Comparison of ENCODE assay signal across 1 cellular context in the genomic region with DNA sequence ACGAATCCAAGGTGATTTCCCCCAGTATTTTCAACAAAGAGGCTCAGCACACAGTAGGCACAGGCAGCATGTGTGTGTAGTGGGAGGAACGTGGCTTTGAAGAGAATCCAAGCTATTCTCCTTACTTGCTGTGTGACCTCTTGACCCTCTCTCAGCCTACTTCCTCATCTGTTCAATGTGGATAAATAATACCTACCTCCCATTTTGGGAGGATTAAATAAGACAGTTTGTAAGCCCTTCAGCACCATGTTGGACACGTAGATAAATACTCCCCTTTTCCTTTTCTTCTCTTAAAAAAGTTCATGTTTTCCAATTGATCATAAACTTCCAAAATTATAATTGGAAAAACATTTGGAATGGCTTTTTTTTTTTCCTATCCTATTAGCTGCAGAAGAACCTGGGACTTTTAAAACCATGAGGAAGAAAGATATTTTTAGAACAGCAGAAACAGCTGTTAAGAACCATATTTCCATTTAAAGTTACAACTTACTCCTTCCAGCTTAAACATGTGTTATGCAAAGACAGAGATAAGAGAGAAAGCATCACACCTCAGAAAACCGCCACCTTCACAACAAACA.
TF ChIP-seq lines count a peak whose summit lies in the region.

No MANE protein-coding gene starts in this region.

TF ChIP-seq in SK-N-SH treated with all-trans-retinoic acid at 6 μM for 48 hours, 23 proteins besides CTCF, POLR2A, EP300 and RAD21 (continued from another document):
- TF ChIP-seq OSR1 (CRISPR knock-in tag; IDR thresholded peaks at IDR 0.05) (no peak), BACH2 (CRISPR knock-in tag; IDR thresholded peaks at IDR 0.05; ENCODE audit: borderline replicate concordance) (no peak), ESRRG (CRISPR knock-in tag; IDR thresholded peaks at IDR 0.05) (no peak), ARNTL (CRISPR knock-in tag; IDR thresholded peaks at IDR 0.05; ENCODE audit: borderline replicate concordance, low read depth) (no peak), PPARA (CRISPR knock-in tag; IDR thresholded peaks at IDR 0.05; ENCODE audit: borderline replicate concordance) (no peak), ZNF8 (CRISPR knock-in tag; IDR thresholded peaks at IDR 0.05) (no peak), PATZ1 (CRISPR knock-in tag; IDR thresholded peaks at IDR 0.05; ENCODE audit: borderline replicate concordance) (no peak), TOX (CRISPR knock-in tag; IDR thresholded peaks at IDR 0.05; ENCODE audit: borderline replicate concordance) (no peak), CSDC2 (CRISPR knock-in tag; IDR thresholded peaks at IDR 0.05) (no peak)
- TF ChIP-seq, protein P1, sequence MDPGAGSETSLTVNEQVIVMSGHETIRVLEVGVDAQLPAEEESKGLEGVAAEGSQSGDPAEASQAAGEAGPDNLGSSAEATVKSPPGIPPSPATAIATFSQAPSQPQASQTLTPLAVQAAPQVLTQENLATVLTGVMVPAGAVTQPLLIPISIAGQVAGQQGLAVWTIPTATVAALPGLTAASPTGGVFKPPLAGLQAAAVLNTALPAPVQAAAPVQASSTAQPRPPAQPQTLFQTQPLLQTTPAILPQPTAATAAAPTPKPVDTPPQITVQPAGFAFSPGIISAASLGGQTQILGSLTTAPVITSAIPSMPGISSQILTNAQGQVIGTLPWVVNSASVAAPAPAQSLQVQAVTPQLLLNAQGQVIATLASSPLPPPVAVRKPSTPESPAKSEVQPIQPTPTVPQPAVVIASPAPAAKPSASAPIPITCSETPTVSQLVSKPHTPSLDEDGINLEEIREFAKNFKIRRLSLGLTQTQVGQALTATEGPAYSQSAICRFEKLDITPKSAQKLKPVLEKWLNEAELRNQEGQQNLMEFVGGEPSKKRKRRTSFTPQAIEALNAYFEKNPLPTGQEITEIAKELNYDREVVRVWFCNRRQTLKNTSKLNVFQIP (CRISPR knock-in tag; IDR thresholded peaks at IDR 0.05; ENCODE audit: borderline replicate concordance, low read depth) = no peak
